In genomic region chr1:38741341-38741740, GRCh38 we compare ENCODE assay signal across 20 cellular contexts.
DNase-seq lines count a peak whose midpoint lies in the region; ATAC-seq and TF ChIP-seq lines count a peak whose summit lies in the region.
"Had no signal": no experiment of that assay in that cellular context is flagged by ENCODE, and none has a peak within 500 bp of the region (broad histone marks: within the 10 kb centered on the region; RNA-seq: fewer than 3 reads in every experiment).

No MANE protein-coding gene starts in this region.

- H3K4me3 Mint-ChIP-seq in WTC11 (no peak overlapping the region), nephron progenitor cell (no peak overlapping the region)
- H3K4me3 Mint-ChIP-seq in activated T-helper 2 cell treated with anti-CD3 and anti-CD28 coated beads, Interferon-gamma antibody, Interleukin-2, Interleukin-4, amounts not matched to agents 10 μg/mL and 5 μg/mL and 100 μg/mL, durations not matched to agents 14 hours and 24 hours and 36 hours (ENCODE audit: low read depth), result no peak overlapping the region
- H3K4me3 Mint-ChIP-seq: activated CD8-positive, alpha-beta T cell treated with anti-CD3 and anti-CD28 coated beads for 36 hours; CD4-positive, alpha-beta memory T cell; T-helper 2 cell treated with Interferon-gamma antibody and Interleukin-4, amounts not matched to agents 5 μg/mL and 100 μg/mL, for 36 hours had no signal

- intact Hi-C loops in activated T-helper 2 cell treated with anti-CD3 and anti-CD28 coated beads, Interferon-gamma antibody, Interleukin-2, Interleukin-4, amounts not matched to agents 10 μg/mL and 5 μg/mL and 100 μg/mL, durations not matched to agents 14 hours and 24 hours and 36 hours (cut with micrococcal nuclease), result no loop called here

- H3K27ac Mint-ChIP-seq in WTC11 (peak overlapping the region; percentile 92), nephron progenitor cell (peak overlapping the region; percentile 87)
- H3K27ac Mint-ChIP-seq in activated T-helper 2 cell treated with anti-CD3 and anti-CD28 coated beads, Interferon-gamma antibody, Interleukin-2, Interleukin-4, amounts not matched to agents 10 μg/mL and 5 μg/mL and 100 μg/mL, durations not matched to agents 14 hours and 24 hours and 36 hours, result no peak overlapping the region
- H3K27ac Mint-ChIP-seq: activated CD8-positive, alpha-beta T cell treated with anti-CD3 and anti-CD28 coated beads for 36 hours; CD4-positive, alpha-beta memory T cell; T-helper 2 cell treated with Interferon-gamma antibody and Interleukin-4, amounts not matched to agents 5 μg/mL and 100 μg/mL, for 36 hours had no signal

- no peak overlapping the region for H3K4me3 ChIP-seq in fibroblast of pulmonary artery (replicated peaks; ENCODE audit: low read depth, low read length)
- H3K4me3 ChIP-seq: colonic mucosa, ovary, right lobe of liver had no signal

- no peak for TF ChIP-seq CTCF in WTC11 (IDR thresholded peaks at IDR 0.05)
- TF ChIP-seq CTCF in fibroblast of pulmonary artery (IDR thresholded peaks at IDR 0.05; ENCODE audit: low read length, missing control alignments), result no peak
- TF ChIP-seq CTCF in nephron progenitor cell (IDR thresholded peaks at IDR 0.05), result no peak

- peak; percentile 58 for DNase-seq in EL
- DNase-seq in WTC11 (ENCODE audit: low spot score), result peak; percentile 30
- DNase-seq in fibroblast of pulmonary artery (ENCODE audit: low read depth), result peak; percentile 57
- DNase-seq in nephron progenitor cell, result no peak
- DNase-seq in left lobe of liver (ENCODE audit: low spot score), result no peak
- no peak for DNase-seq in activated T-helper 2 cell treated with anti-CD3 and anti-CD28 coated beads, Interferon-gamma antibody, Interleukin-2, Interleukin-4, amounts not matched to agents 10 μg/mL and 5 μg/mL and 100 μg/mL, durations not matched to agents 14 hours and 24 hours and 36 hours (ENCODE audit: low spot score)
- DNase-seq: activated CD8-positive, alpha-beta T cell treated with anti-CD3 and anti-CD28 coated beads for 36 hours; activated naive CD4-positive, alpha-beta T cell treated with Interleukin-2 at 50 U/mL for 16 hours; activated T-cell treated with anti-CD3 and anti-CD28 coated beads, Interleukin-2, amount 50 U/mL, for 1 hour; CD4-positive, alpha-beta memory T cell; colonic mucosa; head of caudate nucleus; NCI-H1105 treated with DMSO at 0.1 percent for 48 hours; NCI-H510A; ovary; right lobe of liver; SK-N-SH had no signal

- H3K36me3 Mint-ChIP-seq in WTC11 (no peaks in the 10 kb centered on the region), nephron progenitor cell (ENCODE audit: low read depth) (no peaks in the 10 kb centered on the region)
- no peaks in the 10 kb centered on the region for H3K36me3 Mint-ChIP-seq in activated T-helper 2 cell treated with anti-CD3 and anti-CD28 coated beads, Interferon-gamma antibody, Interleukin-2, Interleukin-4, amounts not matched to agents 10 μg/mL and 5 μg/mL and 100 μg/mL, durations not matched to agents 14 hours and 24 hours and 36 hours (ENCODE audit: low read depth)
- H3K36me3 Mint-ChIP-seq: CD4-positive, alpha-beta memory T cell had no signal

- H3K27me3 Mint-ChIP-seq in WTC11 (ENCODE audit: low read depth) (no peaks in the 10 kb centered on the region), nephron progenitor cell (ENCODE audit: low read depth, poor library complexity) (peaks cover 16% of the 10 kb centered on the region)
- H3K27me3 Mint-ChIP-seq in activated T-helper 2 cell treated with anti-CD3 and anti-CD28 coated beads, Interferon-gamma antibody, Interleukin-2, Interleukin-4, amounts not matched to agents 10 μg/mL and 5 μg/mL and 100 μg/mL, durations not matched to agents 14 hours and 24 hours and 36 hours (ENCODE audit: low read depth), result peaks cover 4% of the 10 kb centered on the region

- H3K9me3 Mint-ChIP-seq in WTC11, result no peaks in the 10 kb centered on the region
- H3K9me3 Mint-ChIP-seq in nephron progenitor cell, result no peaks in the 10 kb centered on the region
- H3K9me3 Mint-ChIP-seq in activated T-helper 2 cell treated with anti-CD3 and anti-CD28 coated beads, Interferon-gamma antibody, Interleukin-2, Interleukin-4, amounts not matched to agents 10 μg/mL and 5 μg/mL and 100 μg/mL, durations not matched to agents 14 hours and 24 hours and 36 hours, result no peaks in the 10 kb centered on the region
- H3K9me3 Mint-ChIP-seq: activated CD8-positive, alpha-beta T cell treated with anti-CD3 and anti-CD28 coated beads for 36 hours; CD4-positive, alpha-beta memory T cell; T-helper 2 cell treated with Interferon-gamma antibody and Interleukin-4, amounts not matched to agents 5 μg/mL and 100 μg/mL, for 36 hours had no signal

- peak; percentile 70 for ATAC-seq in WTC11
- ATAC-seq in left lobe of liver, result no peak
- no peak for ATAC-seq in HG02759 (IDR thresholded peaks at IDR 0.05; ENCODE audit: unreplicated experiment)
- no peak for ATAC-seq in GM21717 (IDR thresholded peaks at IDR 0.05; ENCODE audit: unreplicated experiment)
- ATAC-seq: activated CD8-positive, alpha-beta T cell treated with anti-CD3 and anti-CD28 coated beads for 36 hours; right lobe of liver had no signal

- CTCF ChIA-PET in WTC11 (lab: Charles Lee), result interaction anchor here (1.0 kb wide), 1 partner anchor 78 kb away, joined by 3 read pairs; no protein-coding TSS in a partner anchor

- POLR2A ChIA-PET in WTC11 (lab: Charles Lee), result interaction anchor here (0.5 kb wide), 1 partner anchor 62 kb away, joined by 4 read pairs; no protein-coding TSS in a partner anchor

- H3K4me1 Mint-ChIP-seq in WTC11 (peaks cover 18% of the 10 kb centered on the region), nephron progenitor cell (peaks cover 24% of the 10 kb centered on the region)
- H3K4me1 Mint-ChIP-seq in activated T-helper 2 cell treated with anti-CD3 and anti-CD28 coated beads, Interferon-gamma antibody, Interleukin-2, Interleukin-4, amounts not matched to agents 10 μg/mL and 5 μg/mL and 100 μg/mL, durations not matched to agents 14 hours and 24 hours and 36 hours (ENCODE audit: low read depth), result peaks cover 6% of the 10 kb centered on the region
- H3K4me1 Mint-ChIP-seq: CD4-positive, alpha-beta memory T cell had no signal

TF ChIP-seq in WTC11, 78 proteins besides CTCF, POLR2A, EP300 and RAD21:
- no peak for TF ChIP-seq USF2 (CRISPR knock-in tag; IDR thresholded peaks at IDR 0.05)
- TF ChIP-seq ZNF138 (CRISPR knock-in tag; conservative IDR thresholded peaks at IDR 0.05), result no peak
- no peak for TF ChIP-seq ZNF416 (CRISPR knock-in tag; IDR thresholded peaks at IDR 0.05)
- no peak for TF ChIP-seq AR (CRISPR knock-in tag; IDR thresholded peaks at IDR 0.05)
- no peak for TF ChIP-seq GABPB1 (CRISPR knock-in tag; IDR thresholded peaks at IDR 0.05)
- TF ChIP-seq STAT6 (CRISPR knock-in tag; conservative IDR thresholded peaks at IDR 0.05; ENCODE audit: low read depth), result no peak
- no peak for TF ChIP-seq CREM (CRISPR knock-in tag; IDR thresholded peaks at IDR 0.05)

Comparison
In these comparisons a context has a peak if more than half of its experiments do, and no peak if none do; other contexts are left out.
1. DNase-seq: peak in EL (single experiment), WTC11 (single experiment) and fibroblast of pulmonary artery (single experiment); none in nephron progenitor cell (single experiment), left lobe of liver (single experiment) and activated T-helper 2 cell treated with anti-CD3 and anti-CD28 coated beads, Interferon-gamma antibody, Interleukin-2, Interleukin-4, amounts not matched to agents 10 μg/mL and 5 μg/mL and 100 μg/mL, durations not matched to agents 14 hours and 24 hours and 36 hours (single experiment).